Comparison of ENCODE assay signal across 21 cellular contexts in genomic region chr16:74500907-74501306, GRCh38.
A peak's percentile ranks its signal among the peaks of the same experiment; 100 is the strongest.
DNase-seq lines count a peak whose midpoint lies in the region; ATAC-seq and TF ChIP-seq lines count a peak whose summit lies in the region.
"Had no signal": no experiment of that assay in that cellular context is flagged by ENCODE, and none has a peak within 500 bp of the region (broad histone marks: within the 10 kb centered on the region; RNA-seq: fewer than 3 reads in every experiment).

No MANE protein-coding gene starts in this region.

- no peaks in the 10 kb centered on the region for H3K4me1 ChIP-seq in naive thymus-derived CD4-positive, alpha-beta T cell (ENCODE audit: control insufficient read depth in 2 of 2, insufficient read depth in 2 of 2, low read length in 2 of 2)
- peaks cover 0 to 11% of the 10 kb centered on the region in 2 donors for H3K4me1 ChIP-seq in adrenal gland (replicated peaks in 1 of 2)

- peak overlapping the region in 5 of 9 donors; percentile 16 to 84 (median 65) for H3K27ac Mint-ChIP-seq in naive thymus-derived CD4-positive, alpha-beta T cell
- H3K27ac Mint-ChIP-seq: activated B cell treated with CpG ODN at 0.5 μM for 24 hours; dendritic cell treated with granulocyte-macrophage colony-stimulating factor and Interleukin-4, amounts not matched to agents 40 ng/mL and 50 ng/mL, for 4 days; stimulated activated naive B cell treated with anti-CD40 and anti-IgM and Interleukin-4, amounts not matched to agents 10 μg/mL and 1 μg/mL and 100 μg/mL, for 72 hours; T-helper 2 cell treated with Interferon-gamma antibody and Interleukin-4, amounts not matched to agents 5 μg/mL and 100 μg/mL, for 36 hours had no signal

- POLR2A ChIA-PET in naive thymus-derived CD4-positive, alpha-beta T cell (lab: Charles Lee): interaction anchor here (0.5 kb wide), 1 partner anchor 14 kb away, joined by 3 read pairs; no protein-coding TSS in a partner anchor

- CTCF ChIA-PET in naive thymus-derived CD4-positive, alpha-beta T cell (lab: Charles Lee): interaction anchor here (1.5 kb wide), 1 partner anchor 124 kb away, joined by 8 read pairs; no protein-coding TSS in a partner anchor

- no peaks in the 10 kb centered on the region for H3K9me3 Mint-ChIP-seq in naive thymus-derived CD4-positive, alpha-beta T cell
- H3K9me3 Mint-ChIP-seq: activated B cell treated with CpG ODN at 0.5 μM for 24 hours; dendritic cell treated with granulocyte-macrophage colony-stimulating factor and Interleukin-4, amounts not matched to agents 40 ng/mL and 50 ng/mL, for 4 days; stimulated activated naive B cell treated with anti-CD40 and anti-IgM and Interleukin-4, amounts not matched to agents 10 μg/mL and 1 μg/mL and 100 μg/mL, for 72 hours; T-helper 2 cell treated with Interferon-gamma antibody and Interleukin-4, amounts not matched to agents 5 μg/mL and 100 μg/mL, for 36 hours had no signal

- H3K27me3 Mint-ChIP-seq in naive thymus-derived CD4-positive, alpha-beta T cell: no peaks in the 10 kb centered on the region
- H3K27me3 Mint-ChIP-seq: activated B cell treated with CpG ODN at 0.5 μM for 24 hours; dendritic cell treated with granulocyte-macrophage colony-stimulating factor and Interleukin-4, amounts not matched to agents 40 ng/mL and 50 ng/mL, for 4 days; stimulated activated naive B cell treated with anti-CD40 and anti-IgM and Interleukin-4, amounts not matched to agents 10 μg/mL and 1 μg/mL and 100 μg/mL, for 72 hours had no signal

- DNase-seq in left ventricle myocardium superior (no peak), Right ventricle myocardium superior (no peak), LoVo (ENCODE audit: low spot score) (no peak), adrenal gland (no peak)
- no peak for DNase-seq in naive thymus-derived CD4-positive, alpha-beta T cell
- DNase-seq: activated B cell treated with CpG ODN at 0.5 μM for 24 hours; activated effector memory CD4-positive, alpha-beta T cell treated with Interleukin-2 at 50 U/mL for 16 hours; KBM-7; mucosa of descending colon; NCI-H1048; NCI-H526; stimulated activated CD4-positive, alpha-beta T cell treated with anti-CD3 and anti-CD28 coated beads, Interleukin-15, amount 100 ng/mL, for 24 hours; stimulated activated naive B cell treated with anti-CD40 and anti-IgM and Interleukin-4, amounts not matched to agents 10 μg/mL and 1 μg/mL and 100 μg/mL, for 72 hours had no signal

- ATAC-seq in left ventricle myocardium superior (peak; percentile 7), Right ventricle myocardium superior (ENCODE audit: poor library complexity) (no peak), GM18520 (IDR thresholded peaks at IDR 0.05; ENCODE audit: unreplicated experiment) (no peak)
- ATAC-seq in naive thymus-derived CD4-positive, alpha-beta T cell: no peak
- ATAC-seq: HCT116; mucosa of descending colon; stimulated activated naive B cell treated with anti-CD40 and anti-IgM and Interleukin-4, amounts not matched to agents 10 μg/mL and 1 μg/mL and 100 μg/mL, for 72 hours had no signal

- peak overlapping the region; percentile 79 for H3K27ac ChIP-seq in angular gyrus (ENCODE audit: low read depth, low read length)
- no peak overlapping the region for H3K27ac ChIP-seq in naive thymus-derived CD4-positive, alpha-beta T cell (ENCODE audit: low read depth, low read length)
- no peak overlapping the region for H3K27ac ChIP-seq in adrenal gland
- H3K27ac ChIP-seq: epithelial cell of prostate, neutrophil, SJSA1 had no signal

- H3K9me3 ChIP-seq in naive thymus-derived CD4-positive, alpha-beta T cell (ENCODE audit: control insufficient read depth in 2 of 3, low read length in 3 of 3): no peaks in the 10 kb centered on the region
- no peaks in the 10 kb centered on the region for H3K9me3 ChIP-seq in adrenal gland (replicated peaks in 1 of 3)
- H3K9me3 ChIP-seq: mucosa of descending colon, neutrophil, SJSA1 had no signal

- H3K4me1 Mint-ChIP-seq in naive thymus-derived CD4-positive, alpha-beta T cell: peaks cover 0 to 34% (median 26%) of the 10 kb centered on the region in 7 donors
- H3K4me1 Mint-ChIP-seq: activated B cell treated with CpG ODN at 0.5 μM for 24 hours; stimulated activated naive B cell treated with anti-CD40 and anti-IgM and Interleukin-4, amounts not matched to agents 10 μg/mL and 1 μg/mL and 100 μg/mL, for 72 hours had no signal

- TF ChIP-seq CTCF in adrenal gland (IDR thresholded peaks at IDR 0.05): no peak

- peaks cover 0 to 52% (median 4%) of the 10 kb centered on the region in 3 experiments for H3K36me3 ChIP-seq in naive thymus-derived CD4-positive, alpha-beta T cell (ENCODE audit: control insufficient read depth in 2 of 3, insufficient read depth in 3 of 3, low read length in 3 of 3)
- peaks cover 0 to 11% of the 10 kb centered on the region in 2 donors for H3K36me3 ChIP-seq in adrenal gland (replicated peaks in 1 of 2)

- 84 to 88% (median 86%) methylated on average over 3 of the region's 3 CpGs for WGBS in adrenal gland, 4 donors

- no peak overlapping the region for H3K4me3 ChIP-seq in naive thymus-derived CD4-positive, alpha-beta T cell (ENCODE audit: low read length)
- H3K4me3 ChIP-seq in adrenal gland: no peak overlapping the region
- H3K4me3 ChIP-seq: mucosa of descending colon, SJSA1 had no signal

- no peak overlapping the region for H3K4me3 Mint-ChIP-seq in naive thymus-derived CD4-positive, alpha-beta T cell
- H3K4me3 Mint-ChIP-seq: activated B cell treated with CpG ODN at 0.5 μM for 24 hours; dendritic cell treated with granulocyte-macrophage colony-stimulating factor and Interleukin-4, amounts not matched to agents 40 ng/mL and 50 ng/mL, for 4 days; stimulated activated naive B cell treated with anti-CD40 and anti-IgM and Interleukin-4, amounts not matched to agents 10 μg/mL and 1 μg/mL and 100 μg/mL, for 72 hours; T-helper 2 cell treated with Interferon-gamma antibody and Interleukin-4, amounts not matched to agents 5 μg/mL and 100 μg/mL, for 36 hours had no signal

- H3K36me3 Mint-ChIP-seq in naive thymus-derived CD4-positive, alpha-beta T cell: peaks cover 4 to 29% (median 9%) of the 10 kb centered on the region in 5 donors

- H3K27me3 ChIP-seq in naive thymus-derived CD4-positive, alpha-beta T cell (ENCODE audit: control insufficient read depth in 2 of 2, insufficient read depth in 2 of 2, low read length in 2 of 2): no peaks in the 10 kb centered on the region
- H3K27me3 ChIP-seq in adrenal gland: no peaks in the 10 kb centered on the region
- H3K27me3 ChIP-seq: neutrophil, SJSA1 had no signal

- TF ChIP-seq POLR2A in adrenal gland (IDR thresholded peaks at IDR 0.05): no peak

- intact Hi-C loops in left ventricle myocardium superior (cut with micrococcal nuclease) (no loop called here), Right ventricle myocardium superior (cut with DNase I) (no loop called here), adrenal gland (cut with DNase I) (no loop called here)
- intact Hi-C loops in naive thymus-derived CD4-positive, alpha-beta T cell (cut with micrococcal nuclease): loop anchor here in 1 of 2 donors (2.0 to 5.0 kb wide), 2 partner anchors 106 to 122 kb away; partner anchors contain the start of gene GLG1
